8 cellular contexts compared by ENCODE assay signal in the genomic region with DNA sequence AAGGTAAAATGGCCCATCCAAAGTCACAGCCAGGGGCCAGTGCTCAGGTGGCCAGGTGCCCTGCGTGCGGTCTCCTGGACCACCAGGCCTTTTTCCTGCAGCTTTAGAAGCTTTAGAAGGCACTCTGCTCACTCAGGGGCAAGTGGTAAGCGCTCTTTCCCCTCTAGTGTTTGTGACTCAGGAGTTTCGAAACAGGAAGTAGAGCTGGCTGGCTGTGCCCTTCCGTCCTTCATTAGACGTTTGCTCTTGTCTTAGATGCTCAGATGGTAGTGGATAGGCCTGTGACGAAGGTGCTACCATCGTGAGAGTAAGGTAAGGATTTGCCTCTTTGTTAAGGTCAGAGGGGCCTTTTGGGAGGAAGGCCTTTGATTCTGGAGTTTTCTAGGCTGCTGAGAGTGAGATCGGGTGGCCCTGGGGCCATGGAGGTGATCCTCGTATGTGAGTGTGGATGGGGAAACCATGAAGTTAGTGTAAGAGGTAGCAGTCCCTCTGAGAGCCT. TPM values are rescaled to one million over a fixed set of nuclear protein-coding genes. Genes with fewer than 3 reads are reported as not detected.
DNase-seq lines count a peak whose midpoint lies in the region; ATAC-seq and TF ChIP-seq lines count a peak whose summit lies in the region.

A gene (plus strand): TSS at position 235 of the 499 bp plus-strand sequence. CDS start 5,951 bp downstream, outside the sequence.

- H4K91ac ChIP-seq in trophoblast cell (ENCODE audit: low read depth, low read length), result no peak within 1 kb of the TSS

- H3K4me3 ChIP-seq in trophoblast cell (ENCODE audit: low read depth, low read length) (no peak within 1 kb of the TSS), WERI-Rb-1 (ENCODE audit: low read depth, low read length) (no peak within 1 kb of the TSS)

- no peaks in the 10 kb centered on the region for H3K27me3 Mint-ChIP-seq in activated CD8-positive, alpha-beta memory T cell treated with anti-CD3 and anti-CD28 coated beads, Interleukin-2, amount 10 ng/mL, durations not matched to agents 7 days and 5 days

- no peak within 1 kb of the TSS for H3K27ac ChIP-seq in trophoblast cell (ENCODE audit: low read depth, low read length)
- no peak within 1 kb of the TSS for H3K27ac ChIP-seq in WERI-Rb-1

- peak within 1 kb of the TSS; percentile 98 for H3K27ac Mint-ChIP-seq in activated CD8-positive, alpha-beta memory T cell treated with anti-CD3 and anti-CD28 coated beads, Interleukin-2, amount 10 ng/mL, durations not matched to agents 7 days and 5 days

- no peak within 1 kb of the TSS for H3K4ac ChIP-seq in trophoblast cell (ENCODE audit: low read depth, low read length)

- no peak within 1 kb of the TSS for H2BK120ac ChIP-seq in trophoblast cell (ENCODE audit: insufficient read depth, low read length, poor library complexity)

- H3K27me3 ChIP-seq in trophoblast cell (ENCODE audit: insufficient read depth, low read length) (no peaks in the 10 kb centered on the region), WERI-Rb-1 (ENCODE audit: insufficient read depth, low read depth, severe bottlenecking) (no peaks in the 10 kb centered on the region)

- H3K36me3 Mint-ChIP-seq in activated CD8-positive, alpha-beta memory T cell treated with anti-CD3 and anti-CD28 coated beads, Interleukin-2, amount 10 ng/mL, durations not matched to agents 7 days and 5 days, result peaks cover 36% of the 10 kb centered on the region

- ATAC-seq in GM19324 (IDR thresholded peaks at IDR 0.05; ENCODE audit: low FRiP score, unreplicated experiment), result peak; percentile 36
- ATAC-seq in activated CD8-positive, alpha-beta memory T cell treated with anti-CD3 and anti-CD28 coated beads, Interleukin-2, amount 10 ng/mL, durations not matched to agents 7 days and 5 days, result peak; percentile 54
- no peak for ATAC-seq in HG03457 (IDR thresholded peaks at IDR 0.05; ENCODE audit: unreplicated experiment)

- H3K9me3 Mint-ChIP-seq in activated CD8-positive, alpha-beta memory T cell treated with anti-CD3 and anti-CD28 coated beads, Interleukin-2, amount 10 ng/mL, durations not matched to agents 7 days and 5 days (ENCODE audit: low read depth), result no peaks in the 10 kb centered on the region

- H2BK5ac ChIP-seq in trophoblast cell (ENCODE audit: low read depth, low read length, poor library complexity), result no peak within 1 kb of the TSS

- no peaks in the 10 kb centered on the region for H3K79me2 ChIP-seq in trophoblast cell (ENCODE audit: control insufficient read depth, insufficient read depth, low read length, poor library complexity)

- no peak for TF ChIP-seq CTCF in WERI-Rb-1 (IDR thresholded peaks at IDR 0.05; ENCODE audit: low read depth, low read length)

- H4K8ac ChIP-seq in trophoblast cell (ENCODE audit: low read depth, low read length), result peak within 1 kb of the TSS; percentile 66

- H2AFZ ChIP-seq in trophoblast cell (ENCODE audit: insufficient read depth, low read length, poor library complexity), result no peak within 1 kb of the TSS

- H3K9me3 ChIP-seq in trophoblast cell (ENCODE audit: insufficient read depth, low read depth, low read length) (no peaks in the 10 kb centered on the region), WERI-Rb-1 (ENCODE audit: severe bottlenecking) (no peaks in the 10 kb centered on the region)

- no peak within 1 kb of the TSS for H3K23ac ChIP-seq in trophoblast cell (ENCODE audit: low read length)

- no peaks in the 10 kb centered on the region for H3K36me3 ChIP-seq in trophoblast cell (ENCODE audit: control insufficient read depth in 1 of 2, insufficient read depth in 2 of 2, low read length in 2 of 2)
- H3K36me3 ChIP-seq in WERI-Rb-1, result no peaks in the 10 kb centered on the region

- H4K12ac ChIP-seq in trophoblast cell (ENCODE audit: low read depth, low read length), result no peak within 1 kb of the TSS

- H3K4me3 Mint-ChIP-seq in activated CD8-positive, alpha-beta memory T cell treated with anti-CD3 and anti-CD28 coated beads, Interleukin-2, amount 10 ng/mL, durations not matched to agents 7 days and 5 days, result peak within 1 kb of the TSS; percentile 94

- no peak within 1 kb of the TSS for H3K9ac ChIP-seq in trophoblast cell (ENCODE audit: low read length)

- no peak within 1 kb of the TSS for H3K4me2 ChIP-seq in trophoblast cell (ENCODE audit: low read length)

- peaks cover 8 to 12% of the 10 kb centered on the region in 2 experiments for H3K4me1 ChIP-seq in trophoblast cell (ENCODE audit: control insufficient read depth in 1 of 2, insufficient read depth in 2 of 2, low read length in 2 of 2)

- H2AK5ac ChIP-seq in trophoblast cell (ENCODE audit: low read length), result no peak within 1 kb of the TSS

- CTCF ChIA-PET in activated CD8-positive, alpha-beta memory T cell treated with anti-CD3 and anti-CD28 coated beads, Interleukin-2, amount 10 ng/mL, durations not matched to agents 7 days and 5 days (lab: Charles Lee), result interaction anchor here (0.8 to 5.5 kb wide), 13 partner anchors 11 to 191 kb away, joined by 3 to 70 read pairs (median 6); a partner anchor contains a TSS

- peak within 1 kb of the TSS; percentile 75 for H2BK12ac ChIP-seq in trophoblast cell (ENCODE audit: low read length)

- peak within 1 kb of the TSS; percentile 41 for H3K14ac ChIP-seq in trophoblast cell (ENCODE audit: low read length)

- peaks cover 70% of the 10 kb centered on the region for H3K4me1 Mint-ChIP-seq in activated CD8-positive, alpha-beta memory T cell treated with anti-CD3 and anti-CD28 coated beads, Interleukin-2, amount 10 ng/mL, durations not matched to agents 7 days and 5 days

- WGBS in trophoblast cell (ENCODE audit: extremely low coverage, insufficient coverage, insufficient read length), result no CpG with 5 or more reads among the region's 10 CpGs

- peaks cover 12% of the 10 kb centered on the region for H3K79me1 ChIP-seq in trophoblast cell (ENCODE audit: low read length)

- no peak within 1 kb of the TSS for H3K18ac ChIP-seq in trophoblast cell (ENCODE audit: low read length)

- DNase-seq in NOMO-1 (lab: John Stamatoyannopoulos, UW; ENCODE audit: unreplicated experiment in 2 of 2) (peak; percentile 88 to 91), fibroblast of gingiva (ENCODE audit: low read depth) (peak; percentile 60), trophoblast cell (peak; percentile 5 to 35), WERI-Rb-1 (no peak), DMS79 (lab: John Stamatoyannopoulos, UW) (no peak)
- DNase-seq in activated CD8-positive, alpha-beta memory T cell treated with anti-CD3 and anti-CD28 coated beads, Interleukin-2, amount 10 ng/mL, durations not matched to agents 7 days and 5 days, result peak; percentile 87

RNA-seq across cellular contexts. Expression of the gene that starts here (rescaled TPM):
- 10 to 100 TPM; 77.3 to 90.0 TPM for total RNA-seq in activated CD8-positive, alpha-beta memory T cell treated with anti-CD3 and anti-CD28 coated beads, Interleukin-2, amount 10 ng/mL, durations not matched to agents 7 days and 5 days
- polyA plus RNA-seq in trophoblast cell (2013), result 3.1 and 3.4 TPM in 2 replicates

Comparison
In these comparisons a context has a peak if more than half of its experiments do, and no peak if none do; other contexts are left out.
1. DNase-seq: peak in NOMO-1 (2 of 2), activated CD8-positive, alpha-beta memory T cell treated with anti-CD3 and anti-CD28 coated beads, Interleukin-2, amount 10 ng/mL, durations not matched to agents 7 days and 5 days (single experiment), fibroblast of gingiva (single experiment) and trophoblast cell (2 of 2); none in WERI-Rb-1 (single experiment) and DMS79 (single experiment).